Comparison of ENCODE assay signal across 13 cellular contexts in the genomic region with DNA sequence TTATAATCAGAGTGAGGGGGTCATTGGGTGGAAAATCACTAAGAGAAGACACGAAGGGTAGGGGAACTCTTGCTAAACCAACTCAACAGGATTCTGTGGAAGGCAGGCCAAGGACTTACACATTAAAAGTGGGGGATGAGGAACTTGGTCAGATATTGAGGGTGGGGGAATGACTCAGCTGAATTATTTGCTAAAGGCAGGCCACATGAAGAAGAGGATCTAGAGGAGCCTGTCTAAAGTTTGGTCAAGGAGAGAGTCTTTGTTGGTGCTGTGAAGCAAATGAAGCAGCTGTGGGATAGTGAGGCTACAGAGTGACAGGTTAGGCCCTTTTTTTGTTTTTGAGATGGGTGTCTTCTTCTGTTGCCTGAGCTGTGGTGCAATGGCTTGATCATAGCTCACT.
A peak's percentile ranks its signal among the peaks of the same experiment; 100 is the strongest.
DNase-seq lines count a peak whose midpoint lies in the region; ATAC-seq and TF ChIP-seq lines count a peak whose summit lies in the region.
"Had no signal": no experiment of that assay in that cellular context is flagged by ENCODE, and none has a peak within 500 bp of the region (broad histone marks: within the 10 kb centered on the region; RNA-seq: fewer than 3 reads in every experiment).

No MANE protein-coding gene starts in this region.

- no peak overlapping the region for H3K9ac ChIP-seq in IMR-90 (ENCODE audit: low read depth, low read length)

- POLR2A ChIA-PET in IMR-90 (lab: Charles Lee; ENCODE audit: unreplicated experiment) = interaction anchor here (0.7 kb wide), 1 partner anchor 77 kb away, joined by 3 read pairs; no protein-coding TSS in a partner anchor

- H2AK5ac ChIP-seq in IMR-90 (ENCODE audit: low read depth, low read length) = peak overlapping the region; percentile 51

- peak overlapping the region; percentile 63 for H2AK9ac ChIP-seq in IMR-90 (replicated peaks; ENCODE audit: low read depth, low read length, poor library complexity)

- H3K56ac ChIP-seq in IMR-90 (ENCODE audit: extremely low read depth, insufficient read depth, low read length) = no peak overlapping the region

- peaks cover 6% of the 10 kb centered on the region for H3K27me3 Mint-ChIP-seq in T-helper 17 cell

- H3K36me3 ChIP-seq in IMR-90 (ENCODE audit: control insufficient read depth, insufficient read depth, low read length) = no peaks in the 10 kb centered on the region
- H3K36me3 ChIP-seq: esophagus squamous epithelium had no signal

- H3K23ac ChIP-seq in IMR-90 (ENCODE audit: low read depth, low read length) = 0 out of 2 replicates have a peak overlapping the region, but pooled peaks have one; percentile 19

- no peak overlapping the region; the same call in 1 of the 2 replicates for H3K18ac ChIP-seq in IMR-90 (ENCODE audit: low read depth, low read length)

- peaks cover 13% of the 10 kb centered on the region for H3K4me1 Mint-ChIP-seq in T-helper 17 cell

- no peaks in the 10 kb centered on the region for H4K20me1 ChIP-seq in IMR-90 (ENCODE audit: insufficient read depth, low read length)

- TF ChIP-seq CTCF in AG10803 (conservative IDR thresholded peaks at IDR 0.05; ENCODE audit: low read length) (no peak), IMR-90 (conservative IDR thresholded peaks at IDR 0.05; ENCODE audit: low read depth, low read length) (no peak)

- peak overlapping the region; percentile 24; the same call in 1 of the 2 replicates for H4K91ac ChIP-seq in IMR-90 (ENCODE audit: insufficient read depth, low read depth, low read length)

- no peak overlapping the region for H3K27ac ChIP-seq in IMR-90 (ENCODE audit: insufficient read depth, low read length)
- H3K27ac ChIP-seq: psoas muscle had no signal

- peaks cover 2 to 14% of the 10 kb centered on the region in 2 experiments; a peak in 2 of 4 replicates for H3K79me1 ChIP-seq in IMR-90 (ENCODE audit: low read depth in 1 of 2, low read length in 2 of 2)

- no peaks in the 10 kb centered on the region for H3K36me3 Mint-ChIP-seq in T-helper 17 cell (ENCODE audit: low read depth)
- H3K36me3 Mint-ChIP-seq: activated naive CD8-positive, alpha-beta T cell had no signal

- H4K5ac ChIP-seq in IMR-90 (ENCODE audit: low read depth, low read length) = 0 out of 2 replicates have a peak overlapping the region, but pooled peaks have one; percentile 39

- dilution Hi-C loops in IMR-90 (cut with HindIII; ENCODE audit: low sequenced_read_pairs, unreplicated experiment) = no loop called here

- ATAC-seq in IMR-90 (ENCODE audit: low read depth) = no peak
- ATAC-seq in T-helper 17 cell = no peak

- no peak overlapping the region for H3K4me2 ChIP-seq in IMR-90 (ENCODE audit: low read depth, low read length)

- no TSS peak for BruUV-seq in IMR-90 (replicated peaks; lab: Mats Ljungman, UMichigan)

- WGBS in IMR-90 (ENCODE audit: extremely low coverage in 2 of 2, insufficient read length in 1 of 2), 2 experiments = no CpG with 5 or more reads among the region's 1 CpG

- CTCF ChIA-PET in IMR-90 (lab: Yijun Ruan, JAX) = interaction anchor here (0.7 kb wide), 1 partner anchor 11 kb away, joined by 3 read pairs; no protein-coding TSS in a partner anchor

- peak overlapping the region in 1 of 2 experiments; percentile 69; a peak in 1 of 4 replicates for H4K8ac ChIP-seq in IMR-90 (ENCODE audit: low read depth in 2 of 2, low read length in 2 of 2)

- H3K9me1 ChIP-seq in IMR-90 (ENCODE audit: insufficient read depth, low read length) = peaks cover 17% of the 10 kb centered on the region

- peak overlapping the region; percentile 61 for H2AFZ ChIP-seq in IMR-90 (replicated peaks; ENCODE audit: low read length, poor library complexity)

- peak overlapping the region; percentile 68 for H3K14ac ChIP-seq in IMR-90 (replicated peaks; ENCODE audit: low read depth, low read length)

- no peak overlapping the region for H3K4me3 ChIP-seq in AG10803 (ENCODE audit: low read length)
- H3K4me3 ChIP-seq in IMR-90 (ENCODE audit: insufficient read depth, low read depth, low read length) = no peak overlapping the region
- H3K4me3 ChIP-seq: esophagus squamous epithelium, psoas muscle had no signal

- H3K9me3 ChIP-seq in IMR-90 (ENCODE audit: control insufficient read depth, insufficient read depth, low read length) = no peaks in the 10 kb centered on the region
- no peaks in the 10 kb centered on the region for H3K9me3 ChIP-seq in T-helper 17 cell (ENCODE audit: control insufficient read depth, low read length, poor library complexity, severe bottlenecking)
- H3K9me3 ChIP-seq: esophagus squamous epithelium, psoas muscle had no signal

- no peaks in the 10 kb centered on the region for H3K27me3 ChIP-seq in IMR-90 (ENCODE audit: control insufficient read depth, insufficient read depth, low read length)

- in situ Hi-C loops in IMR-90 (cut with MboI; ENCODE audit: low sequenced_read_pairs) = no loop called here

- no peak overlapping the region for H3K4me3 Mint-ChIP-seq in T-helper 17 cell
- H3K4me3 Mint-ChIP-seq: activated naive CD8-positive, alpha-beta T cell had no signal

- H3K4me1 ChIP-seq in IMR-90 (ENCODE audit: control insufficient read depth, insufficient read depth, low read length) = peaks cover 24% of the 10 kb centered on the region

- intact Hi-C loops in IMR-90 (cut with micrococcal nuclease) = no loop called here

- DNase-seq in AG10803 (ENCODE audit: low read depth) (peak; percentile 26), IMR-90 (peak; percentile 27), T-helper 17 cell (no peak), iris pigment epithelial cell (ENCODE audit: low read depth) (peak; percentile 30), cerebellar nuclear complex (lab: John Stamatoyannopoulos, UW) (no peak), glomerular visceral epithelial cell (ENCODE audit: extremely low spot score) (no peak), SHP77 treated with DMSO at 0.1 percent for 48 hours (lab: John Stamatoyannopoulos, UW) (no peak)
- no peak for DNase-seq in stimulated activated CD4-positive, alpha-beta T cell treated with anti-CD3 and anti-CD28 coated beads, Interleukin-1b, Interleukin-23, amount 100 ng/mL, for 48 hours
- DNase-seq: esophagus squamous epithelium; psoas muscle; stimulated activated CD4-positive, alpha-beta T cell treated with anti-CD3 and anti-CD28 coated beads, Interleukin-4, amount 100 ng/mL, for 24 hours; stimulated activated naive CD4-positive, alpha-beta T cell had no signal

- no peak overlapping the region for H2BK5ac ChIP-seq in IMR-90 (ENCODE audit: low read depth, low read length, poor library complexity, severe bottlenecking)

- peak overlapping the region; percentile 27; the same call in 2 of the 3 replicates for H2BK15ac ChIP-seq in IMR-90 (ENCODE audit: low read depth, low read length)

- H2BK120ac ChIP-seq in IMR-90 (ENCODE audit: low read depth, low read length) = peak overlapping the region; percentile 55

- no peak for TF ChIP-seq RAD21 in IMR-90 (IDR thresholded peaks at IDR 0.05; ENCODE audit: low read length)

- peak overlapping the region; percentile 25 for H3K4ac ChIP-seq in IMR-90 (ENCODE audit: low read depth, low read length)

- H3K27ac Mint-ChIP-seq in T-helper 17 cell = peak overlapping the region; percentile 32
- H3K27ac Mint-ChIP-seq: activated naive CD8-positive, alpha-beta T cell had no signal

- no peak for TF ChIP-seq POLR2A in IMR-90 (IDR thresholded peaks at IDR 0.05; ENCODE audit: low read depth, low read length)

- H2BK20ac ChIP-seq in IMR-90 (ENCODE audit: low read depth, low read length) = peak overlapping the region; percentile 55

TF ChIP-seq in IMR-90, 13 proteins besides CTCF, POLR2A, EP300 and RAD21:
- TF ChIP-seq NFE2L2 (IDR thresholded peaks at IDR 0.05; ENCODE audit: low read depth, low read length) (peak; percentile 82), CEBPB (IDR thresholded peaks at IDR 0.05; ENCODE audit: low read depth, low read length) (no peak)

Comparison
In these comparisons a context has a peak if more than half of its experiments do, and no peak if none do; other contexts are left out.
1. DNase-seq: peak in AG10803 (single experiment), IMR-90 (single experiment) and iris pigment epithelial cell (single experiment); none in T-helper 17 cell (0 of 3), cerebellar nuclear complex (0 of 2), glomerular visceral epithelial cell (single experiment), stimulated activated CD4-positive, alpha-beta T cell treated with anti-CD3 and anti-CD28 coated beads, Interleukin-1b, Interleukin-23, amount 100 ng/mL, for 48 hours (single experiment) and SHP77 treated with DMSO at 0.1 percent for 48 hours (single experiment).